ENCODE assay signal across 30 cellular contexts in genomic region chr18:65607161-65607560, GRCh38.
"Had no signal": no experiment of that assay in that cellular context is flagged by ENCODE, and none has a peak within 500 bp of the region (broad histone marks: within the 10 kb centered on the region; RNA-seq: fewer than 3 reads in every experiment).

No MANE protein-coding gene starts in this region.

- DNase-seq: activated B cell treated with CpG ODN at 0.5 μM for 24 hours; activated CD4-positive, alpha-beta T cell treated with anti-CD3 and anti-CD28 coated beads for 48 hours; activated CD4-positive, alpha-beta T cell treated with anti-CD3 and anti-CD28 coated beads, Interleukin-2, amount 50 U/mL, for 1 hour; activated CD4-positive, alpha-beta T cell treated with anti-CD3 and anti-CD28 coated beads, Interleukin-2, amount 50 U/mL, for 48 hours; activated CD8-positive, alpha-beta memory T cell treated with anti-CD3 and anti-CD28 coated beads for 24 hours; activated CD8-positive, alpha-beta T cell treated with anti-CD3 and anti-CD28 coated beads for 36 hours; activated effector memory CD4-positive, alpha-beta T cell treated with Interleukin-2 at 50 U/mL for 16 hours; activated gamma-delta T cell treated with Interleukin-2 at 50 U/mL for 16 hours; activated naive CD4-positive, alpha-beta T cell treated with anti-CD3 and anti-CD28 coated beads, Interleukin-2, amount 50 U/mL, for 16 hours; activated naive CD4-positive, alpha-beta T cell treated with Interleukin-2 at 50 U/mL for 16 hours; activated T-cell treated with anti-CD3 and anti-CD28 coated beads, Interleukin-2, amount 50 U/mL, for 4 hours; amniotic stem cell; anterior cingulate cortex; brain microvascular endothelial cell; dorsolateral prefrontal cortex; effector memory CD4-positive, alpha-beta T cell; esophagus squamous epithelium; head of caudate nucleus; T-helper 1 cell; T-helper 17 cell; T1000; WERI-Rb-1 had no signal

- H3K27me3 ChIP-seq: brain microvascular endothelial cell, dorsolateral prefrontal cortex, esophagus squamous epithelium had no signal

- H3K27ac Mint-ChIP-seq: activated B cell treated with CpG ODN at 0.5 μM for 24 hours; activated CD8-positive, alpha-beta T cell treated with anti-CD3 and anti-CD28 coated beads for 36 hours; activated naive CD8-positive, alpha-beta T cell; activated T-helper 17 cell treated with anti-CD3 and anti-CD28 coated beads, Interleukin-2, amount 50 U/mL, for 72 hours; dendritic cell treated with granulocyte-macrophage colony-stimulating factor and Interleukin-4, amounts not matched to agents 40 ng/mL and 50 ng/mL, for 4 days; T-helper 17 cell; T-helper 2 cell treated with Interferon-gamma antibody and Interleukin-4, amounts not matched to agents 5 μg/mL and 100 μg/mL, for 36 hours had no signal

- H3K4me1 Mint-ChIP-seq: activated B cell treated with CpG ODN at 0.5 μM for 24 hours; activated T-helper 17 cell treated with anti-CD3 and anti-CD28 coated beads, Interleukin-2, amount 50 U/mL, for 72 hours; central memory CD8-positive, alpha-beta T cell; T-helper 17 cell had no signal

- H3K9me3 Mint-ChIP-seq: activated B cell treated with CpG ODN at 0.5 μM for 24 hours had no signal

- H3K27me3 Mint-ChIP-seq: activated B cell treated with CpG ODN at 0.5 μM for 24 hours; activated CD8-positive, alpha-beta T cell treated with anti-CD3 and anti-CD28 coated beads for 36 hours; activated naive CD8-positive, alpha-beta T cell; activated T-helper 17 cell treated with anti-CD3 and anti-CD28 coated beads, Interleukin-2, amount 50 U/mL, for 72 hours; central memory CD8-positive, alpha-beta T cell; dendritic cell treated with granulocyte-macrophage colony-stimulating factor and Interleukin-4, amounts not matched to agents 40 ng/mL and 50 ng/mL, for 4 days; T-helper 17 cell had no signal

- H3K4me3 Mint-ChIP-seq: activated B cell treated with CpG ODN at 0.5 μM for 24 hours; activated CD8-positive, alpha-beta T cell treated with anti-CD3 and anti-CD28 coated beads for 36 hours; activated naive CD8-positive, alpha-beta T cell; activated T-cell treated with anti-CD3 and anti-CD28 coated beads, Interleukin-2, amount 50 U/mL, for 4 hours; activated T-helper 17 cell treated with anti-CD3 and anti-CD28 coated beads, Interleukin-2, amount 50 U/mL, for 72 hours; central memory CD8-positive, alpha-beta T cell; dendritic cell treated with granulocyte-macrophage colony-stimulating factor and Interleukin-4, amounts not matched to agents 40 ng/mL and 50 ng/mL, for 4 days; T-helper 17 cell; T-helper 2 cell treated with Interferon-gamma antibody and Interleukin-4, amounts not matched to agents 5 μg/mL and 100 μg/mL, for 36 hours had no signal

- H3K36me3 Mint-ChIP-seq: activated naive CD8-positive, alpha-beta T cell had no signal

- ATAC-seq: activated CD4-positive, CD25-positive, alpha-beta regulatory T cell treated with anti-CD3 and anti-CD28 coated beads, Interleukin-2, amount 50 U/mL, for 24 hours; activated CD8-positive, alpha-beta T cell treated with anti-CD3 and anti-CD28 coated beads for 36 hours; activated T-cell treated with anti-CD3 and anti-CD28 coated beads, Interleukin-2, amount 50 U/mL, for 4 hours; activated T-helper 17 cell treated with anti-CD3 and anti-CD28 coated beads, Interleukin-2, amount 50 U/mL, for 72 hours; T-helper 17 cell had no signal

- H3K27ac ChIP-seq: brain microvascular endothelial cell, coronary artery, dorsolateral prefrontal cortex, epithelial cell of prostate, esophagus squamous epithelium, WERI-Rb-1 had no signal

- H3K36me3 ChIP-seq: brain microvascular endothelial cell, esophagus squamous epithelium, WERI-Rb-1 had no signal

- H3K4me3 ChIP-seq: coronary artery, dorsolateral prefrontal cortex, esophagus squamous epithelium had no signal

- H3K4me1 ChIP-seq: esophagus squamous epithelium had no signal
